9 cellular contexts compared by ENCODE assay signal in the genomic region with DNA sequence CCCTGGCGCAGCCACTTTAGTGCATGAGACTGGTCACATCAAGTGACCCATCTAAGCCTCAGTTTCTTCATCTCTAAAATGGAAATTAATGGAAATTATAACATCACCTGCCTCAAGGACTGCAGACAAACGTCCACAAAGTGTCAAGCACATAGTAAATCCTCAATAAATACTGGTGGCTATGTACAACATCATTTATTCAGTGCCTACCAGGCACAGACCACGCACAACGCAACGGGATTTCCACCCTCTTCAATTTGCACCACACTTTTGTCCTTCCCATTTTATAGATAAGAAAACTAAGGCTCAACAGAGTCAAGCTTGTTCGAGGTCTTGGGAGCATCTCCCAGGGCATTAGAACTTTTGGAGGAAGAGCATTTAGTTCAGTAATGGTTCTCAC. TPM values are rescaled to one million over a fixed set of nuclear protein-coding genes. Genes with fewer than 3 reads are reported as not detected.
DNase-seq lines count a peak whose midpoint lies in the region; ATAC-seq and TF ChIP-seq lines count a peak whose summit lies in the region.
"Had no signal": no experiment of that assay in that cellular context is flagged by ENCODE, and none has a peak within 500 bp of the region (broad histone marks: within the 10 kb centered on the region; RNA-seq: fewer than 3 reads in every experiment).

No MANE protein-coding gene starts in this region.

- no peaks in the 10 kb centered on the region for H3F3A ChIP-seq in OCI-LY1 (ENCODE audit: insufficient read depth, low read length)

- H3K9me2 ChIP-seq in OCI-LY1 (ENCODE audit: low read depth, low read length): no peaks in the 10 kb centered on the region

- intact Hi-C loops in Caco-2 (cut with micrococcal nuclease; ENCODE audit: unreplicated experiment): no loop called here

- no peaks in the 10 kb centered on the region for H3K27me3 ChIP-seq in Caco-2 (replicated peaks; ENCODE audit: control insufficient read depth, insufficient read depth, low read length)
- H3K27me3 ChIP-seq in OCI-LY1 (ENCODE audit: insufficient read depth, low read length): no peaks in the 10 kb centered on the region
- no peaks in the 10 kb centered on the region for H3K27me3 ChIP-seq in endodermal cell (ENCODE audit: control insufficient read depth, insufficient read depth, low read length, poor library complexity, severe bottlenecking)

- CTCF ChIA-PET in Caco-2 (lab: Charles Lee): interaction anchor here (1.8 kb wide), 1 partner anchor 25 kb away, joined by 5 read pairs; no protein-coding TSS in a partner anchor

- no peak for DNase-seq in Caco-2
- no peak for DNase-seq in endodermal cell
- DNase-seq in osteocyte (ENCODE audit: extremely low spot score, unreplicated experiment): no peak
- no peak for DNase-seq in NCI-H748 treated with DMSO at 0.1 percent for 48 hours (lab: John Stamatoyannopoulos, UW)
- DNase-seq in GF-D8 (lab: John Stamatoyannopoulos, UW): no peak
- no peak for DNase-seq in middle frontal gyrus (ENCODE audit: extremely low spot score, low spot score)

- peak overlapping the region; percentile 98 for H3K9ac ChIP-seq in OCI-LY1 (ENCODE audit: low read length)
- H3K9ac ChIP-seq in endodermal cell (ENCODE audit: extremely low read depth, low read length, poor library complexity, severe bottlenecking): peak overlapping the region; percentile 74

- H3K27ac ChIP-seq in OCI-LY1 (ENCODE audit: low read depth, low read length, poor library complexity, severe bottlenecking) (peak overlapping the region; percentile 79), endodermal cell (ENCODE audit: low read depth, low read length) (no peak overlapping the region)

- H3K4me2 ChIP-seq in OCI-LY1 (ENCODE audit: low read length): peak overlapping the region; percentile 95

- peak overlapping the region; percentile 83 for H3K4me3 Mint-ChIP-seq in Caco-2 (ENCODE audit: unreplicated experiment)
- H3K4me3 Mint-ChIP-seq in endodermal cell: peak overlapping the region; percentile 91
- H3K4me3 Mint-ChIP-seq in osteocyte (ENCODE audit: unreplicated experiment): peak overlapping the region; percentile 92

- H3K36me3 ChIP-seq in Caco-2 (ENCODE audit: control insufficient read depth, insufficient read depth, low read length) (no peaks in the 10 kb centered on the region; the same call in 1 of the 2 replicates), OCI-LY1 (ENCODE audit: insufficient read depth, low read length) (peaks cover 31% of the 10 kb centered on the region; the same call in 1 of the 2 replicates), endodermal cell (ENCODE audit: control insufficient read depth, insufficient read depth, low read length) (peaks cover 18% of the 10 kb centered on the region)

- WGBS in endodermal cell (ENCODE audit: insufficient coverage in 1 of 2, insufficient read length in 1 of 2), 2 experiments: 87% methylated on average over 6 of the region's 6 CpGs

- H2AFZ ChIP-seq in OCI-LY1 (ENCODE audit: low read length): no peak overlapping the region

- POLR2A ChIA-PET in Caco-2 (lab: Charles Lee): no interaction called here

- H3K4me1 Mint-ChIP-seq in Caco-2 (ENCODE audit: low read depth, unreplicated experiment): peaks cover 18% of the 10 kb centered on the region
- H3K4me1 Mint-ChIP-seq in endodermal cell: peaks cover 27% of the 10 kb centered on the region
- peaks cover 34% of the 10 kb centered on the region for H3K4me1 Mint-ChIP-seq in osteocyte (ENCODE audit: unreplicated experiment)

- H3K9me3 ChIP-seq in Caco-2 (no peaks in the 10 kb centered on the region), OCI-LY1 (ENCODE audit: low read length) (no peaks in the 10 kb centered on the region), endodermal cell (ENCODE audit: control insufficient read depth, low read length) (no peaks in the 10 kb centered on the region)

- BruUV-seq in Caco-2 (replicated peaks; lab: Mats Ljungman, UMichigan): TSS peak; percentile 65

- H3K27me3 Mint-ChIP-seq in Caco-2 (ENCODE audit: insufficient read depth, unreplicated experiment) (no peaks in the 10 kb centered on the region), endodermal cell (ENCODE audit: insufficient read depth) (no peaks in the 10 kb centered on the region), osteocyte (ENCODE audit: unreplicated experiment) (no peaks in the 10 kb centered on the region)

- H3K36me3 Mint-ChIP-seq in Caco-2 (ENCODE audit: insufficient read depth, unreplicated experiment) (peaks cover 24% of the 10 kb centered on the region), endodermal cell (ENCODE audit: low read depth) (peaks cover 16% of the 10 kb centered on the region), osteocyte (ENCODE audit: unreplicated experiment) (no peaks in the 10 kb centered on the region)

- H3K9me3 Mint-ChIP-seq in Caco-2 (ENCODE audit: unreplicated experiment): no peaks in the 10 kb centered on the region
- H3K9me3 Mint-ChIP-seq in endodermal cell: no peaks in the 10 kb centered on the region
- H3K9me3 Mint-ChIP-seq in osteocyte (ENCODE audit: unreplicated experiment): no peaks in the 10 kb centered on the region

- ATAC-seq in GM19328 (IDR thresholded peaks at IDR 0.05; ENCODE audit: unreplicated experiment): no peak

- TF ChIP-seq CTCF in Caco-2 (IDR thresholded peaks at IDR 0.05; ENCODE audit: insufficient read depth in 1 of 2, low read depth in 1 of 2, low read length in 1 of 2, severe bottlenecking in 1 of 2, unreplicated experiment in 1 of 2) (no peak), OCI-LY1 (IDR thresholded peaks at IDR 0.05; ENCODE audit: low read length) (no peak), endodermal cell (conservative IDR thresholded peaks at IDR 0.05) (no peak), osteocyte (IDR thresholded peaks at IDR 0.05) (no peak)

- H3K27ac Mint-ChIP-seq in Caco-2 (ENCODE audit: unreplicated experiment) (peak overlapping the region; percentile 16), endodermal cell (peak overlapping the region; percentile 40), osteocyte (ENCODE audit: unreplicated experiment) (peak overlapping the region; percentile 76)

- peaks cover 55% of the 10 kb centered on the region for H3K79me2 ChIP-seq in OCI-LY1 (ENCODE audit: insufficient read depth, low read length)

- H3K4me1 ChIP-seq in Caco-2: peaks cover 12% of the 10 kb centered on the region; the same call in 1 of the 2 replicates
- peaks cover 54% of the 10 kb centered on the region for H3K4me1 ChIP-seq in OCI-LY1 (ENCODE audit: insufficient read depth, low read length, severe bottlenecking)
- peaks cover 3% of the 10 kb centered on the region for H3K4me1 ChIP-seq in endodermal cell (ENCODE audit: control insufficient read depth, insufficient read depth, low read length)

- H4K20me1 ChIP-seq in OCI-LY1 (ENCODE audit: insufficient read depth, low read length): no peaks in the 10 kb centered on the region

- H3K4me3 ChIP-seq in Caco-2 (ENCODE audit: low read depth, low read length) (peak overlapping the region; percentile 71), OCI-LY1 (ENCODE audit: low read depth, low read length, poor library complexity, severe bottlenecking) (peak overlapping the region; percentile 97), endodermal cell (ENCODE audit: low read length) (peak overlapping the region; percentile 98)

RNA-seq across cellular contexts. Expression of a gene that starts 1.4 kb away (rescaled TPM):
- total RNA-seq in Caco-2 (2022): 117 and 118 TPM in 2 replicates
- 100 to 1,000 TPM; 123 to 149 TPM for total RNA-seq in endodermal cell
- polyA plus RNA-seq in endodermal cell (2013, experiment 1 of 2): 151 TPM
- polyA plus RNA-seq in endodermal cell (2013, experiment 2 of 2): 138 TPM
- total RNA-seq in osteocyte: 89.6 and 98.5 TPM in 2 replicates

RNA-seq across cellular contexts. Expression of a gene that starts 48.6 kb away (rescaled TPM):
- total RNA-seq in Caco-2 (2022) (not detected in 2 replicates), endodermal cell (not detected), osteocyte (not detected in 2 replicates)
- polyA plus RNA-seq in endodermal cell (2013, experiment 1 of 2): 0.50 TPM
- polyA plus RNA-seq in endodermal cell (2013, experiment 2 of 2): 0.54 TPM
- total RNA-seq: lung microvascular endothelial cell had no signal

Comparison
In these comparisons a context has a peak if more than half of its experiments do, and no peak if none do; other contexts are left out.
1. H3K27ac Mint-ChIP-seq: peak in every context shown above with its lines; median percentile 76 in osteocyte; 40 in endodermal cell; 16 in Caco-2.